20 cellular contexts compared by ENCODE assay signal in the genomic region with DNA sequence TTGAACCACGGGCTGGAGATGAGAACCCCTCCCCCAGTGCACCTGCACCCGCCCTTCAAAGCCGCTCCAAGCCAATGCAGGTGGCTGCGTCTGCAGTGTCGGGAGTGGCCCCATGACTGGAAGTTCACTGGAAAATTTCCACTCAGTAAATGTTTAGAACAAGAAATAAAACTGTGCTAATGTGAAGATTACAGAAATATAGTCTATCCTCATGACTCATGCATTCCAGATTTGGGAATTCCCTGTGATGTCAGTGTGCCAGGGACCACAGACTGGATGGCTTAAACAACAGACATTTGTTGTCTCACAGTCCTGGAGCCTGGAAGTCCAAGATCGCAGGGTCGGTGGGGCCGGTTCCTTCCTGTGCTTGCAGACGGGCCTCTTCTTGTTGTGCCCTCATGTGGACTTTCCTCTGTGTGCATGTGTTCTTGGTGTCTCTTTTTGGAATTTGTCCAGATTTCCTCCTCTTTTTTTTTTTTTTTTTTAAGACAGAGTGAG. TPM values are rescaled to one million over a fixed set of nuclear protein-coding genes. Genes with fewer than 3 reads are reported as not detected.
"Had no signal": no experiment of that assay in that cellular context is flagged by ENCODE, and none has a peak within 500 bp of the region (broad histone marks: within the 10 kb centered on the region; RNA-seq: fewer than 3 reads in every experiment).

No MANE protein-coding gene starts in this region.

RNA-seq across cellular contexts. Expression of gene CRYAA, which starts 6.1 kb away (rescaled TPM):
- total RNA-seq: cardiac septum; colonic mucosa; dermis blood vessel endothelial cell; fibroblast of lung; gastrocnemius medialis; hepatocyte; kidney epithelial cell; left ventricle myocardium inferior; mammary epithelial cell; mesenteric fat pad; mononuclear cell; naive thymus-derived CD8-positive, alpha-beta T cell; osteocyte; posterior vena cava; right atrium auricular region; suprapubic skin; thyroid gland; uterus had no signal
- polyA plus RNA-seq: esophagus; fibroblast of lung; hepatocyte; mammary epithelial cell; naive thymus-derived CD8-positive, alpha-beta T cell; neural cell had no signal
